Comparison of ENCODE assay signal across 8 cellular contexts in genomic region chr3:105353485-105354161, GRCh38. TPM values are rescaled to one million over a fixed set of nuclear protein-coding genes. Genes with fewer than 3 reads are reported as not detected.
DNase-seq lines count a peak whose midpoint lies in the region; ATAC-seq and TF ChIP-seq lines count a peak whose summit lies in the region.

No MANE protein-coding gene starts in this region.

- H3K9me3 ChIP-seq in ectodermal cell (ENCODE audit: control insufficient read depth, low read length), result no peaks in the 10 kb centered on the region

- ATAC-seq in HG03432 (IDR thresholded peaks at IDR 0.05; ENCODE audit: unreplicated experiment), result peak; percentile 56
- no peak for ATAC-seq in naive thymus-derived CD8-positive, alpha-beta T cell

- no peaks in the 10 kb centered on the region for H3K36me3 ChIP-seq in ectodermal cell (ENCODE audit: control insufficient read depth, insufficient read depth, low read length)

- 23 to 26% methylated on average over 37 of the region's 37 CpGs for WGBS in ectodermal cell, 2 experiments

- POLR2A ChIA-PET in GM10248 (lab: Yijun Ruan, JAX), result no interaction called here
- POLR2A ChIA-PET in naive thymus-derived CD8-positive, alpha-beta T cell (lab: Charles Lee), result no interaction called here

- peaks cover 35 to 52% (median 39%) of the 10 kb centered on the region in 5 donors for H3K27me3 Mint-ChIP-seq in naive thymus-derived CD8-positive, alpha-beta T cell

- H3K27me3 ChIP-seq in ectodermal cell (ENCODE audit: control insufficient read depth, insufficient read depth, low read length, poor library complexity, severe bottlenecking), result peaks cover 9% of the 10 kb centered on the region

- peaks cover 0 to 2% (median 0%) of the 10 kb centered on the region in 3 donors for H3K36me3 Mint-ChIP-seq in naive thymus-derived CD8-positive, alpha-beta T cell

- peak overlapping the region in 7 of 10 donors; percentile 13 to 51 (median 44) for H3K4me3 Mint-ChIP-seq in naive thymus-derived CD8-positive, alpha-beta T cell

- DNase-seq in GM10248 (ENCODE audit: extremely low spot score), result peak; percentile 19
- no peak for DNase-seq in naive thymus-derived CD8-positive, alpha-beta T cell
- DNase-seq in COLO829 (ENCODE audit: low spot score), result no peak
- no peak for DNase-seq in NCI-H345 (lab: John Stamatoyannopoulos, UW)
- no peak for DNase-seq in SIG-M5 (lab: John Stamatoyannopoulos, UW)
- no peak for DNase-seq in globus pallidus (ENCODE audit: low spot score)

- peaks cover 4% of the 10 kb centered on the region for H3K4me1 ChIP-seq in ectodermal cell (ENCODE audit: control insufficient read depth, insufficient read depth, low read length)

- no peak overlapping the region for H3K27ac Mint-ChIP-seq in naive thymus-derived CD8-positive, alpha-beta T cell

- peak overlapping the region; percentile 30 for H3K4me3 ChIP-seq in ectodermal cell (ENCODE audit: insufficient read depth, low read depth, low read length)

- H3K4me1 Mint-ChIP-seq in naive thymus-derived CD8-positive, alpha-beta T cell, result peaks cover 3 to 19% (median 9%) of the 10 kb centered on the region in 4 donors

- TF ChIP-seq CTCF in GM10248 (IDR thresholded peaks at IDR 0.05; ENCODE audit: control extremely low read depth, extremely low read depth, low read depth, missing control alignments), result no peak

- H3K9me3 Mint-ChIP-seq in naive thymus-derived CD8-positive, alpha-beta T cell, result no peaks in the 10 kb centered on the region

- no peak overlapping the region for H3K27ac ChIP-seq in ectodermal cell (ENCODE audit: insufficient read depth, low read depth, low read length, poor library complexity, severe bottlenecking)

- CTCF ChIA-PET in GM10248 (lab: Yijun Ruan, JAX), result interaction anchor here (1.6 kb wide), 1 partner anchor 20 kb away, joined by 4 read pairs; no protein-coding TSS in a partner anchor

RNA-seq across cellular contexts. Expression of gene ALCAM, which starts 13.1 kb away (rescaled TPM):
- polyA plus RNA-seq in ectodermal cell (2013, experiment 1 of 4), result 45.4 TPM
- 44.6 TPM for polyA plus RNA-seq in ectodermal cell (2013, experiment 2 of 4)
- 48.1 TPM for polyA plus RNA-seq in ectodermal cell (2013, experiment 3 of 4)
- polyA plus RNA-seq in ectodermal cell (2013, experiment 4 of 4), result 53.4 TPM
- total RNA-seq in naive thymus-derived CD8-positive, alpha-beta T cell, result 1 to 10 TPM; 2.7 to 3.1 TPM
- 1 to 10 TPM in 2 of 3 donors, under 1 TPM in 1; 0.41 to 1.8 (median 1.5) TPM for polyA plus RNA-seq in naive thymus-derived CD8-positive, alpha-beta T cell
